11 cellular contexts compared by ENCODE assay signal in the genomic region with DNA sequence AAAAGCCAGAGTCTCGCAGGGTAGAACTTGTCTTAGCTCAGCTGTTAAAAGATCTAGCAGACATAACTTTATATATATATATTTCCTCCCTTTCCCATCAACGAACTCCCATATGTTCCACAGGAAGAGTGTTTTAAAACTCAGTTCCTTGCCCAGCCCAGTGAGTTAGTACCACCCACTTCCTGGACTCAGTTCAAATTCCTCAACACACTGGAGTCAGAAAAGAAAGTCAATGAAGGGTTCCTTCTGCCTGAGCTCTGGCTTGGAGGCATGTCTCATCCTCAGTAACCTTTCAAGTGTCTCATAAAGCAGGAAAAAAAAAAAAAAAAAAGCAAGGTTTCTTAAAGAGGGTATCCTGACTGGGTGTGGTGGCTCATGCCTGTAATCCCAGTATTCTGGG. TPM values are rescaled to one million over a fixed set of nuclear protein-coding genes. Genes with fewer than 3 reads are reported as not detected.
DNase-seq lines count a peak whose midpoint lies in the region; ATAC-seq and TF ChIP-seq lines count a peak whose summit lies in the region.
"Had no signal": no experiment of that assay in that cellular context is flagged by ENCODE, and none has a peak within 500 bp of the region (broad histone marks: within the 10 kb centered on the region; RNA-seq: fewer than 3 reads in every experiment).

No MANE protein-coding gene starts in this region.

- H3K9me3 ChIP-seq in A673 (ENCODE audit: low read depth, low read length, poor library complexity, severe bottlenecking) (no peaks in the 10 kb centered on the region), lower lobe of right lung (no peaks in the 10 kb centered on the region)
- H3K9me3 ChIP-seq: body of pancreas had no signal

- no peaks in the 10 kb centered on the region; the same call in none of the 2 replicates for H3K27me3 Mint-ChIP-seq in HFFc6 (ENCODE audit: insufficient read depth)

- peaks cover 54% of the 10 kb centered on the region for H3K36me3 ChIP-seq in A673 (ENCODE audit: insufficient read depth, low read length, poor library complexity, severe bottlenecking)
- H3K36me3 ChIP-seq in brain microvascular endothelial cell (replicated peaks) = peaks cover 51% of the 10 kb centered on the region
- H3K36me3 ChIP-seq in lower lobe of right lung = peaks cover 74% of the 10 kb centered on the region

- H3K4me1 ChIP-seq in A673 (ENCODE audit: insufficient read depth, low read length, poor library complexity, severe bottlenecking) (peaks cover 48% of the 10 kb centered on the region), lower lobe of right lung (peaks cover 63% of the 10 kb centered on the region)

- CTCF ChIA-PET in A673 (lab: Charles Lee) = interaction anchor here (0.6 kb wide), 1 partner anchor 150 kb away, joined by 3 read pairs; no protein-coding TSS in a partner anchor

- H3K27me3 ChIP-seq in A673 (replicated peaks; ENCODE audit: insufficient read depth, low read depth, low read length, poor library complexity) (no peaks in the 10 kb centered on the region), brain microvascular endothelial cell (replicated peaks) (no peaks in the 10 kb centered on the region), lower lobe of right lung (ENCODE audit: low read depth) (no peaks in the 10 kb centered on the region)
- H3K27me3 ChIP-seq: body of pancreas had no signal

- POLR2A ChIA-PET in A673 (lab: Charles Lee; ENCODE audit: low non-redundant PET) = no interaction called here

- TF ChIP-seq CTCF in A673 (conservative IDR thresholded peaks at IDR 0.05; ENCODE audit: low read depth, low read length) (no peak), HFFc6 (IDR thresholded peaks at IDR 0.05) (no peak), brain microvascular endothelial cell (IDR thresholded peaks at IDR 0.05; ENCODE audit: low read depth, low read length, missing control alignments) (no peak), lower lobe of right lung (IDR thresholded peaks at IDR 0.05) (no peak)

- H3K4me3 Mint-ChIP-seq in HFFc6 = peak overlapping the region; percentile 58

- no peaks in the 10 kb centered on the region for H3K9me3 Mint-ChIP-seq in HFFc6

- peak overlapping the region; percentile 70 for H3K27ac Mint-ChIP-seq in HFFc6

- H3K36me3 Mint-ChIP-seq in HFFc6 (ENCODE audit: low read depth) = peaks cover 58% of the 10 kb centered on the region

- peak; percentile 59 to 70 for ATAC-seq in lower lobe of right lung
- ATAC-seq in HG02885 (IDR thresholded peaks at IDR 0.05; ENCODE audit: poor library complexity, unreplicated experiment) = no peak
- no peak for ATAC-seq in HG03460 (IDR thresholded peaks at IDR 0.05; ENCODE audit: unreplicated experiment)
- ATAC-seq: body of pancreas had no signal

- peaks cover 72% of the 10 kb centered on the region for H3K4me1 Mint-ChIP-seq in HFFc6 (ENCODE audit: low read depth)

- H3K27ac ChIP-seq in A673 (ENCODE audit: low read depth, low read length, poor library complexity, severe bottlenecking) (no peak overlapping the region), brain microvascular endothelial cell (no peak overlapping the region), lower lobe of right lung (peak overlapping the region; percentile 46)

- no peak overlapping the region for H3K4me3 ChIP-seq in A673 (ENCODE audit: low read depth, low read length, poor library complexity, severe bottlenecking)
- no peak overlapping the region for H3K4me3 ChIP-seq in brain microvascular endothelial cell (ENCODE audit: low read depth, low read length)
- H3K4me3 ChIP-seq in lower lobe of right lung = peak overlapping the region; percentile 4
- H3K4me3 ChIP-seq: body of pancreas, skin epidermis had no signal

- BruUV-seq in A673 (replicated peaks; lab: Mats Ljungman, UMichigan) = no TSS peak

- DNase-seq in A673 (ENCODE audit: low spot score) (peak; percentile 61), HFFc6 (peak; percentile 81), brain microvascular endothelial cell (peak; percentile 52), lower lobe of right lung (no peak), DMS79 treated with DMSO at 0.1 percent for 48 hours (lab: John Stamatoyannopoulos, UW) (no peak), iPS-NIHi7 (ENCODE audit: extremely low spot score) (no peak)

- in situ Hi-C loops in brain microvascular endothelial cell (cut with HindIII; ENCODE audit: low pct_ligation_motif_present, low sequenced_read_pairs) = no loop called here

- intact Hi-C loops in A673 (cut with micrococcal nuclease; ENCODE audit: unreplicated experiment) = no loop called here
- intact Hi-C loops in lower lobe of right lung (cut with DNase I) = no loop called here

RNA-seq across cellular contexts. Expression of a gene that starts 15.6 kb away (rescaled TPM):
- 661 and 746 TPM in 2 replicates for total RNA-seq in A673 (2021)
- total RNA-seq in HFFc6 (2021; fragmentation: NEBNext Ultra II Directional; extraction: Animal tissue kit (Norgen Biotek cat#: 25700)) = 100 to 1,000 TPM; 503 to 809 (median 701) TPM
- total RNA-seq in lower lobe of right lung = 334 TPM

RNA-seq across cellular contexts. Expression of a gene that starts 21.5 kb away (rescaled TPM):
- 0.04 and 0.09 TPM in 2 replicates for total RNA-seq in A673 (2021)
- total RNA-seq in HFFc6 (2021; fragmentation: NEBNext Ultra II Directional; extraction: Animal tissue kit (Norgen Biotek cat#: 25700)) = not detected
- total RNA-seq in lower lobe of right lung = 1.7 TPM
- total RNA-seq: body of pancreas, G401 had no signal

RNA-seq across cellular contexts. Expression of a gene that starts 29.8 kb away (rescaled TPM):
- total RNA-seq in A673 (2021) = not detected in 2 replicates
- total RNA-seq in HFFc6 (2021; fragmentation: NEBNext Ultra II Directional; extraction: Animal tissue kit (Norgen Biotek cat#: 25700)) = not detected
- 2.8 TPM for total RNA-seq in lower lobe of right lung
- total RNA-seq: body of pancreas, G401 had no signal

RNA-seq across cellular contexts. Expression of a gene that starts 44.4 kb away (rescaled TPM):
- total RNA-seq in A673 (2021) (249 and 269 TPM in 2 replicates), lower lobe of right lung (142 TPM)
- total RNA-seq in HFFc6 (2021; fragmentation: NEBNext Ultra II Directional; extraction: Animal tissue kit (Norgen Biotek cat#: 25700)) = 100 to 1,000 TPM; 197 to 257 (median 227) TPM

Comparison
In these comparisons a context has a peak if more than half of its experiments do, and no peak if none do; other contexts are left out.
1. DNase-seq: peak in A673 (single experiment), HFFc6 (single experiment) and brain microvascular endothelial cell (single experiment); none in lower lobe of right lung (single experiment), DMS79 treated with DMSO at 0.1 percent for 48 hours (single experiment) and iPS-NIHi7 (single experiment).
2. ATAC-seq: peak in lower lobe of right lung (2 of 2); none in HG02885 (single experiment) and HG03460 (single experiment).